In the genomic region with DNA sequence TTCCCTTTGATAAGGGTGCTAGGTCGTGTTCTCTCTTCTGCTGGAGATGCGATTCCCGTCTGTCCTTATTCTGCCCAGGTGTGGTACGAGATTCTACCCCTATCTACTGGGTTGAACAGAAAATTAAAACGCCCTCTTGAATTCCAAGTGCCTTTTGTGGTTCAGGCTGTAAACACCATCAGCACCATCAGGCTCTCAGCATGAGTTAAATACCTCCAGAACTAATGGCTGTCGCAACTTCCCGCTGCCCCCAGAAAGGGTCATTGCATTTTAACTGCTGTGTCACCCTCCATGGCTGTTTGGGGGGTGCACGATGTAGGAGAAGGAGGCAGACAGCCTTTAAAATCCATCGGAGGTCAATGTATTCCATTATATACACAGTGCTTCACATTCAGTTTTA, we compare ENCODE assay signal across 1 cellular context.
TF ChIP-seq lines count a peak whose summit lies in the region.

No MANE protein-coding gene starts in this region.

TF ChIP-seq in H1, 55 proteins besides CTCF, POLR2A, EP300 and RAD21:
- TF ChIP-seq KDM4A (IDR thresholded peaks at IDR 0.05; ENCODE audit: low read depth, low read length, severe bottlenecking): no peak
- TF ChIP-seq BACH1 (IDR thresholded peaks at IDR 0.05; ENCODE audit: low read length): no peak
- 0 out of 2 replicates have a peak, but pooled peaks have one; percentile 46 for TF ChIP-seq TCF12 (IDR thresholded peaks at IDR 0.05; ENCODE audit: low read depth, low read length)
- TF ChIP-seq SP2 (IDR thresholded peaks at IDR 0.05; ENCODE audit: low read length): no peak
- TF ChIP-seq NANOG (IDR thresholded peaks at IDR 0.05; ENCODE audit: insufficient read depth, low read depth, low read length, poor library complexity, severe bottlenecking): peak; percentile 97
- TF ChIP-seq CEBPB (IDR thresholded peaks at IDR 0.05; ENCODE audit: low read depth, low read length): 0 out of 2 replicates have a peak, but pooled peaks have one; percentile 59
- 0 out of 2 replicates have a peak, but pooled peaks have one; percentile 28 for TF ChIP-seq TEAD4 (IDR thresholded peaks at IDR 0.05; ENCODE audit: low read depth, low read length)
- TF ChIP-seq YY1 (IDR thresholded peaks at IDR 0.05; ENCODE audit: low read depth, low read length): peak; percentile 66
- TF ChIP-seq NRF1 (IDR thresholded peaks at IDR 0.05; ENCODE audit: low read depth, low read length): no peak
